21 cellular contexts compared by ENCODE assay signal in genomic region chr1:202837746-202838145, GRCh38. TPM values are rescaled to one million over a fixed set of nuclear protein-coding genes. Genes with fewer than 3 reads are reported as not detected.
DNase-seq lines count a peak whose midpoint lies in the region; ATAC-seq and TF ChIP-seq lines count a peak whose summit lies in the region.
"Had no signal": no experiment of that assay in that cellular context is flagged by ENCODE, and none has a peak within 500 bp of the region (broad histone marks: within the 10 kb centered on the region; RNA-seq: fewer than 3 reads in every experiment).

No MANE protein-coding gene starts in this region.

- H3K4me1 ChIP-seq in right lobe of liver (no peaks in the 10 kb centered on the region), psoas muscle (no peaks in the 10 kb centered on the region)

- peaks cover 5% of the 10 kb centered on the region for H3K36me3 Mint-ChIP-seq in T-helper 1 cell treated with Interleukin-12 subunit alpha and Interleukin-12 subunit beta and Interleukin-4 antibody, amounts not matched to agents 30 μg/mL and 1 μg/mL, for 36 hours (ENCODE audit: low read depth)
- H3K36me3 Mint-ChIP-seq: IgD-negative memory B cell had no signal

- H3K27me3 ChIP-seq in HL-60 (ENCODE audit: insufficient read depth, poor library complexity, severe bottlenecking) = no peaks in the 10 kb centered on the region
- H3K27me3 ChIP-seq in right lobe of liver = no peaks in the 10 kb centered on the region
- peaks cover 0 to 2% (median 0%) of the 10 kb centered on the region in 3 donors for H3K27me3 ChIP-seq in psoas muscle (ENCODE audit: insufficient read depth in 3 of 3, low read length in 2 of 3)
- H3K27me3 ChIP-seq: SJCRH30 had no signal

- H3K27me3 Mint-ChIP-seq in T-helper 1 cell treated with Interleukin-12 subunit alpha and Interleukin-12 subunit beta and Interleukin-4 antibody, amounts not matched to agents 30 μg/mL and 1 μg/mL, for 36 hours (ENCODE audit: low read depth) = no peaks in the 10 kb centered on the region
- H3K27me3 Mint-ChIP-seq: IgD-negative memory B cell had no signal

- TF ChIP-seq CTCF in HL-60 (IDR thresholded peaks at IDR 0.05; ENCODE audit: insufficient read depth, low read length) = no peak
- no peak for TF ChIP-seq CTCF in right lobe of liver (IDR thresholded peaks at IDR 0.05)
- TF ChIP-seq CTCF in psoas muscle (IDR thresholded peaks at IDR 0.05) = no peak

- H3K9me3 ChIP-seq in right lobe of liver (no peaks in the 10 kb centered on the region), psoas muscle (no peaks in the 10 kb centered on the region)
- H3K9me3 ChIP-seq: SJCRH30 had no signal

- WGBS in right lobe of liver (ENCODE audit: insufficient coverage, low coverage, low lambda C conversion rate, missing lambda C conversion rate) = 59% methylated on average over 3 of the region's 4 CpGs
- 86 to 98% (median 89%) methylated on average over 3 to 4 of the region's 4 CpGs for WGBS in psoas muscle, 3 donors

- no peaks in the 10 kb centered on the region for H3K9me3 Mint-ChIP-seq in T-helper 1 cell treated with Interleukin-12 subunit alpha and Interleukin-12 subunit beta and Interleukin-4 antibody, amounts not matched to agents 30 μg/mL and 1 μg/mL, for 36 hours
- H3K9me3 Mint-ChIP-seq: IgD-negative memory B cell had no signal

- peak overlapping the region; percentile 60 for H3K4me3 Mint-ChIP-seq in T-helper 1 cell treated with Interleukin-12 subunit alpha and Interleukin-12 subunit beta and Interleukin-4 antibody, amounts not matched to agents 30 μg/mL and 1 μg/mL, for 36 hours

- H3K36me3 ChIP-seq in right lobe of liver = no peaks in the 10 kb centered on the region
- H3K36me3 ChIP-seq in psoas muscle (ENCODE audit: insufficient read depth in 1 of 2, low read depth in 1 of 2) = no peaks in the 10 kb centered on the region
- H3K36me3 ChIP-seq: SJCRH30 had no signal

- intact Hi-C loops in right lobe of liver (cut with DNase I) = no loop called here
- intact Hi-C loops in psoas muscle (cut with DNase I) = no loop called here

- no peak for TF ChIP-seq POLR2A in right lobe of liver (IDR thresholded peaks at IDR 0.05)

- ATAC-seq in right lobe of liver = no peak
- no peak for ATAC-seq in psoas muscle
- ATAC-seq: GM12878, PC-3 had no signal

- DNase-seq in T-helper 1 cell (no peak), HL-60 (ENCODE audit: low read depth in 1 of 2, low spot score in 1 of 2) (no peak), epidermal melanocyte (ENCODE audit: insufficient read length, low spot score) (peak; percentile 64), right lobe of liver (no peak), psoas muscle (no peak)
- DNase-seq in central memory CD4-positive, alpha-beta T cell = no peak
- DNase-seq: 8988T, DND-41, GDM1, GOT3, NCI-H1105 treated with DMSO at 0.1 percent for 48 hours, NCI-H1694 treated with DMSO at 0.1 percent for 48 hours, NCI-H345, NCI-H526 treated with DMSO at 0.1 percent for 48 hours, PC-3, SJCRH30 had no signal

- H3K4me3 ChIP-seq in HL-60 (replicated peaks; ENCODE audit: insufficient read depth, low read length) (no peak overlapping the region), skin epidermis (no peak overlapping the region), right lobe of liver (no peak overlapping the region), psoas muscle (no peak overlapping the region)
- H3K4me3 ChIP-seq: GM12878, SJCRH30 had no signal

- peak overlapping the region; percentile 57 for H3K27ac Mint-ChIP-seq in T-helper 1 cell treated with Interleukin-12 subunit alpha and Interleukin-12 subunit beta and Interleukin-4 antibody, amounts not matched to agents 30 μg/mL and 1 μg/mL, for 36 hours
- H3K27ac Mint-ChIP-seq: IgD-negative memory B cell had no signal

- peaks cover 49% of the 10 kb centered on the region for H3K4me1 Mint-ChIP-seq in T-helper 1 cell treated with Interleukin-12 subunit alpha and Interleukin-12 subunit beta and Interleukin-4 antibody, amounts not matched to agents 30 μg/mL and 1 μg/mL, for 36 hours (ENCODE audit: low read depth)

- H3K27ac ChIP-seq in HL-60 (replicated peaks) (peak overlapping the region; percentile 5; the same call in 1 of the 2 replicates), skin epidermis (peak overlapping the region in 17 of 21 experiments; percentile 2 to 85 (median 67)), right lobe of liver (no peak overlapping the region), psoas muscle (no peak overlapping the region)
- H3K27ac ChIP-seq: SJCRH30 had no signal

RNA-seq across cellular contexts. Expression of gene PCAT6, which starts 27.0 kb away (rescaled TPM):
- total RNA-seq in right lobe of liver = under 1 TPM in 2 of 6 experiments, not detected in 4; 0.49 to 0.86 TPM
- 1 to 10 TPM in 1 of 4 donors, under 1 TPM in 3; 0.44 to 4.1 (median 0.66) TPM for total RNA-seq in psoas muscle
- under 1 TPM; 0.14 to 0.57 (median 0.28) TPM for polyA plus RNA-seq in psoas muscle
- total RNA-seq: LHCN-M2 had no signal

RNA-seq across cellular contexts. Expression of gene KDM5B, which starts 29.5 kb away (rescaled TPM):
- total RNA-seq in right lobe of liver (10 to 100 TPM; 12.0 to 22.6 (median 16.1) TPM), psoas muscle (10 to 100 TPM; 10.7 to 13.9 (median 12.3) TPM)
- polyA plus RNA-seq in psoas muscle = 1 to 10 TPM; 2.4 to 3.3 (median 3.2) TPM

RNA-seq across cellular contexts. Expression of gene RABIF, which starts 51.2 kb away (rescaled TPM):
- 1 to 10 TPM; 2.6 to 6.3 (median 4.5) TPM for total RNA-seq in right lobe of liver
- total RNA-seq in psoas muscle = 1 to 10 TPM; 3.6 to 7.0 (median 5.8) TPM
- 10 to 100 TPM in 1 of 3 donors, 1 to 10 TPM in 2; 7.0 to 12.1 (median 8.5) TPM for polyA plus RNA-seq in psoas muscle

Comparison
In these comparisons a context has a peak if more than half of its experiments do, and no peak if none do; other contexts are left out.
1. H3K27ac ChIP-seq: peak in HL-60 (single experiment) and skin epidermis (17 of 21); none in right lobe of liver (0 of 3) and psoas muscle (single experiment).